Comparison of ENCODE assay signal across 1 cellular context in the genomic region with DNA sequence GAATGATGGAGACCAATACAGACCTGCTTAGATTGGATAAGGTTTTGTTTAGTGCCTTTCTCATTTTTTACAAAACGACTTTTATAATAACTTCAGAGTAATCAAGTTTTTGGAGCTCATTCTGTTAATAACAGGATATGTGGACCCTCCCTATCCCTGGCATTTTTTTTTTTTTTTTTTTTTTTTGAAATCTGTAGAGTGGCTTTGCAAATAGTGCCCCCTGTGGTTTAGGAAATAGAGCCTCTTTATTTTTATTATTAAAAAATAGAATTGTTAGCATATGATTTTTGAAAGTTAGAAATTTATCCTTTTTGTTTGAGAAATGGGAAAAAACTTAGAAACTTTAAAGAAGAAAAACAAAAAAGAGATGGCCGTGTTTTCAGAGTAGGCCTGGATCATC.
TF ChIP-seq lines count a peak whose summit lies in the region.

No MANE protein-coding gene starts in this region.

TF ChIP-seq in WTC11, 78 proteins besides CTCF, POLR2A, EP300 and RAD21 (continued from another document):
- TF ChIP-seq, protein P1, sequence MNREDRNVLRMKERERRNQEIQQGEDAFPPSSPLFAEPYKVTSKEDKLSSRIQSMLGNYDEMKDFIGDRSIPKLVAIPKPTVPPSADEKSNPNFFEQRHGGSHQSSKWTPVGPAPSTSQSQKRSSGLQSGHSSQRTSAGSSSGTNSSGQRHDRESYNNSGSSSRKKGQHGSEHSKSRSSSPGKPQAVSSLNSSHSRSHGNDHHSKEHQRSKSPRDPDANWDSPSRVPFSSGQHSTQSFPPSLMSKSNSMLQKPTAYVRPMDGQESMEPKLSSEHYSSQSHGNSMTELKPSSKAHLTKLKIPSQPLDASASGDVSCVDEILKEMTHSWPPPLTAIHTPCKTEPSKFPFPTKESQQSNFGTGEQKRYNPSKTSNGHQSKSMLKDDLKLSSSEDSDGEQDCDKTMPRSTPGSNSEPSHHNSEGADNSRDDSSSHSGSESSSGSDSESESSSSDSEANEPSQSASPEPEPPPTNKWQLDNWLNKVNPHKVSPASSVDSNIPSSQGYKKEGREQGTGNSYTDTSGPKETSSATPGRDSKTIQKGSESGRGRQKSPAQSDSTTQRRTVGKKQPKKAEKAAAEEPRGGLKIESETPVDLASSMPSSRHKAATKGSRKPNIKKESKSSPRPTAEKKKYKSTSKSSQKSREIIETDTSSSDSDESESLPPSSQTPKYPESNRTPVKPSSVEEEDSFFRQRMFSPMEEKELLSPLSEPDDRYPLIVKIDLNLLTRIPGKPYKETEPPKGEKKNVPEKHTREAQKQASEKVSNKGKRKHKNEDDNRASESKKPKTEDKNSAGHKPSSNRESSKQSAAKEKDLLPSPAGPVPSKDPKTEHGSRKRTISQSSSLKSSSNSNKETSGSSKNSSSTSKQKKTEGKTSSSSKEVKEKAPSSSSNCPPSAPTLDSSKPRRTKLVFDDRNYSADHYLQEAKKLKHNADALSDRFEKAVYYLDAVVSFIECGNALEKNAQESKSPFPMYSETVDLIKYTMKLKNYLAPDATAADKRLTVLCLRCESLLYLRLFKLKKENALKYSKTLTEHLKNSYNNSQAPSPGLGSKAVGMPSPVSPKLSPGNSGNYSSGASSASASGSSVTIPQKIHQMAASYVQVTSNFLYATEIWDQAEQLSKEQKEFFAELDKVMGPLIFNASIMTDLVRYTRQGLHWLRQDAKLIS (CRISPR knock-in tag; IDR thresholded peaks at IDR 0.05; ENCODE audit: borderline replicate concordance), result no peak
